1 cellular context compared by ENCODE assay signal in the genomic region with DNA sequence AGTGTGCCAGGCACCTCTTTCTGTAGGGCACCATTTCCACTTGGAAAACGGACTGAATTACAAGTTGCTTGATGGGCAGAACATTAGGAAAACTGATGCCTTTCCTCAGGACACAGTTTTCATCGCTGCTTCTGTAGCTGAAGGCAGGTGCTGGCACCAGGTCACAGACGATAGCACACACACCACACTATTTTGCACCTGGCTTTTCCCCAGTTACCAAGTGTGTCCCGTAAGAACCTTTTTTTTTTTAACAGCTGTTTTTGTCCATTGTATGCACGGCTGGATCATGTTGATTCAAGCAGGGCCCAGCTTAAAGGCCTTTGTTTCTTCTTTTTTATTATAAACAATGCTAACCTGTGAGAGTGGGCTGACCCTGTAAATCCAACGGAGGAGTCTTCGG.
TF ChIP-seq lines count a peak whose summit lies in the region.

No MANE protein-coding gene starts in this region.

TF ChIP-seq in GM23338, 12 proteins besides CTCF, POLR2A, EP300 and RAD21 (continued from another document):
- TF ChIP-seq, protein P1, sequence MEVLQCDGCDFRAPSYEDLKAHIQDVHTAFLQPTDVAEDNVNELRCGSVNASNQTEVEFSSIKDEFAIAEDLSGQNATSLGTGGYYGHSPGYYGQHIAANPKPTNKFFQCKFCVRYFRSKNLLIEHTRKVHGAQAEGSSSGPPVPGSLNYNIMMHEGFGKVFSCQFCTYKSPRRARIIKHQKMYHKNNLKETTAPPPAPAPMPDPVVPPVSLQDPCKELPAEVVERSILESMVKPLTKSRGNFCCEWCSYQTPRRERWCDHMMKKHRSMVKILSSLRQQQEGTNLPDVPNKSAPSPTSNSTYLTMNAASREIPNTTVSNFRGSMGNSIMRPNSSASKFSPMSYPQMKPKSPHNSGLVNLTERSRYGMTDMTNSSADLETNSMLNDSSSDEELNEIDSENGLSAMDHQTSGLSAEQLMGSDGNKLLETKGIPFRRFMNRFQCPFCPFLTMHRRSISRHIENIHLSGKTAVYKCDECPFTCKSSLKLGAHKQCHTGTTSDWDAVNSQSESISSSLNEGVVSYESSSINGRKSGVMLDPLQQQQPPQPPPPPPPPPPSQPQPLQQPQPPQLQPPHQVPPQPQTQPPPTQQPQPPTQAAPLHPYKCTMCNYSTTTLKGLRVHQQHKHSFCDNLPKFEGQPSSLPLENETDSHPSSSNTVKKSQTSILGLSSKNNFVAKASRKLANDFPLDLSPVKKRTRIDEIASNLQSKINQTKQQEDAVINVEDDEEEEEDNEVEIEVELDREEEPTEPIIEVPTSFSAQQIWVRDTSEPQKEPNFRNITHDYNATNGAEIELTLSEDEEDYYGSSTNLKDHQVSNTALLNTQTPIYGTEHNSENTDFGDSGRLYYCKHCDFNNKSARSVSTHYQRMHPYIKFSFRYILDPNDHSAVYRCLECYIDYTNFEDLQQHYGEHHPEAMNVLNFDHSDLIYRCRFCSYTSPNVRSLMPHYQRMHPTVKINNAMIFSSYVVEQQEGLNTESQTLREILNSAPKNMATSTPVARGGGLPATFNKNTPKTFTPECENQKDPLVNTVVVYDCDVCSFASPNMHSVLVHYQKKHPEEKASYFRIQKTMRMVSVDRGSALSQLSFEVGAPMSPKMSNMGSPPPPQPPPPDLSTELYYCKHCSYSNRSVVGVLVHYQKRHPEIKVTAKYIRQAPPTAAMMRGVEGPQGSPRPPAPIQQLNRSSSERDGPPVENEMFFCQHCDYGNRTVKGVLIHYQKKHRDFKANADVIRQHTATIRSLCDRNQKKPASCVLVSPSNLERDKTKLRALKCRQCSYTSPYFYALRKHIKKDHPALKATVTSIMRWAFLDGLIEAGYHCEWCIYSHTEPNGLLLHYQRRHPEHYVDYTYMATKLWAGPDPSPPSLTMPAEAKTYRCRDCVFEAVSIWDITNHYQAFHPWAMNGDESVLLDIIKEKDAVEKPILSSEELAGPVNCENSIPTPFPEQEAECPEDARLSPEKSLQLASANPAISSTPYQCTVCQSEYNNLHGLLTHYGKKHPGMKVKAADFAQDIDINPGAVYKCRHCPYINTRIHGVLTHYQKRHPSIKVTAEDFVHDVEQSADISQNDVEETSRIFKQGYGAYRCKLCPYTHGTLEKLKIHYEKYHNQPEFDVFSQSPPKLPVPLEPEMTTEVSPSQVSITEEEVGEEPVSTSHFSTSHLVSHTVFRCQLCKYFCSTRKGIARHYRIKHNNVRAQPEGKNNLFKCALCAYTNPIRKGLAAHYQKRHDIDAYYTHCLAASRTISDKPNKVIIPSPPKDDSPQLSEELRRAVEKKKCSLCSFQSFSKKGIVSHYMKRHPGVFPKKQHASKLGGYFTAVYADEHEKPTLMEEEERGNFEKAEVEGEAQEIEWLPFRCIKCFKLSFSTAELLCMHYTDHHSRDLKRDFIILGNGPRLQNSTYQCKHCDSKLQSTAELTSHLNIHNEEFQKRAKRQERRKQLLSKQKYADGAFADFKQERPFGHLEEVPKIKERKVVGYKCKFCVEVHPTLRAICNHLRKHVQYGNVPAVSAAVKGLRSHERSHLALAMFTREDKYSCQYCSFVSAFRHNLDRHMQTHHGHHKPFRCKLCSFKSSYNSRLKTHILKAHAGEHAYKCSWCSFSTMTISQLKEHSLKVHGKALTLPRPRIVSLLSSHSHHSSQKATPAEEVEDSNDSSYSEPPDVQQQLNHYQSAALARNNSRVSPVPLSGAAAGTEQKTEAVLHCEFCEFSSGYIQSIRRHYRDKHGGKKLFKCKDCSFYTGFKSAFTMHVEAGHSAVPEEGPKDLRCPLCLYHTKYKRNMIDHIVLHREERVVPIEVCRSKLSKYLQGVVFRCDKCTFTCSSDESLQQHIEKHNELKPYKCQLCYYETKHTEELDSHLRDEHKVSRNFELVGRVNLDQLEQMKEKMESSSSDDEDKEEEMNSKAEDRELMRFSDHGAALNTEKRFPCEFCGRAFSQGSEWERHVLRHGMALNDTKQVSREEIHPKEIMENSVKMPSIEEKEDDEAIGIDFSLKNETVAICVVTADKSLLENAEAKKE (CRISPR knock-in tag; IDR thresholded peaks at IDR 0.05), result no peak
- TF ChIP-seq EZH2phosphoT487 (IDR thresholded peaks at IDR 0.05; ENCODE audit: unreplicated experiment) (no peak), JUNB (IDR thresholded peaks at IDR 0.05; ENCODE audit: unreplicated experiment) (no peak), POLR2AphosphoS5 (IDR thresholded peaks at IDR 0.05; ENCODE audit: low read depth) (no peak), ZNF331 (CRISPR knock-in tag; IDR thresholded peaks at IDR 0.05; ENCODE audit: low read depth) (no peak), NANOG (IDR thresholded peaks at IDR 0.05; ENCODE audit: borderline replicate concordance) (no peak), ZNF114 (CRISPR knock-in tag; IDR thresholded peaks at IDR 0.05) (no peak)
